ENCODE assay signal across 8 cellular contexts in the genomic region with DNA sequence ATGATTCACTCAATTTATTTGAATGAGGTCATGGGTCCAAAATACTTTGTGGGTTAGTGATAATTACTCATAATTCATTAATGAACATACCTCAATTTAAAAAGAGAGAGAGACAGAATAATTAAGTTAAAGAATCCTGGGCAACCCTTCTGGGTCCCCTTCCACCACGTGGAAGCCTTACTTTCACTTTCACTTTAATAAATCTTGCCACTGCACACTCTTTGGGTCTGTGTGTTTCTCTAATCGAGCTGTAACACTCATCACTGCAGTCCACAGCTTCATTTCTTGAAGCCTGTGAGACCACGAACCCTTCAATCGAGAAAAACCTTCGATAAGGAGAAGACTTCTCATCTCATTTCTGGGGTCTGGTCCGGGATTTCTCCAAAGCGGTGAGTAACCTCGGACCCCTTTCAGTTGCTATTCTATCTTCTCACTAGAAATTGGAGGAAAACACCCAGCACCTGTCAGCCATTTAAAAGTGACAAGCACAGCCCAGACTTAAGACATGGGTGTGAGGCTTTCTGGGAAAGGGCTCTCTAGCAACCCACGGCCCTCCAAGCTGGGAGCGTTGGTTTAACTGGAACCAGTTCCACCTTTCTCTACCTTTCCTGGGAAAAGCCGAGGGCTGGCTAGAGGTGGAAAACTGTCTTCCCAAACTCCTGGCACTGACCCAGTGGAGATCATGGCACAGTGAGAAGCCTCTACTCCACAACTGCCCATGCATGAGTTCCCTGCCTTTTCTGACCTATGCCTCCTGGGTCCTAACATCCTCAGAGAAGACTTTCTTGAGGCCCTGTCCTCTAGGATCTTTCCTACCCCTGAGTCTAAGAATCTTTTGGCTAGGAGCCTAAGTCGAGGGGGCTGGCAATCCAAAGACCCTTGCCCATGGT.
DNase-seq lines count a peak whose midpoint lies in the region; ATAC-seq and TF ChIP-seq lines count a peak whose summit lies in the region.

No MANE protein-coding gene starts in this region.

- H3K27ac Mint-ChIP-seq in osteocyte (ENCODE audit: unreplicated experiment), result peak overlapping the region; percentile 54

- intact Hi-C loops in dorsolateral prefrontal cortex (cut with DNase I), result no loop called here

- TF ChIP-seq CTCF in GM06990 (IDR thresholded peaks at IDR 0.05; ENCODE audit: insufficient read depth, low read length, poor library complexity, severe bottlenecking), result no peak
- no peak for TF ChIP-seq CTCF in NB4 (IDR thresholded peaks at IDR 0.05; ENCODE audit: low read depth, low read length)
- TF ChIP-seq CTCF in dorsolateral prefrontal cortex (IDR thresholded peaks at IDR 0.05 in 54 of 56, conservative IDR thresholded peaks at IDR 0.05 in 2 of 56; ENCODE audit: low read depth in 1 of 56, partially characterized antibody in 56 of 56), result no peak
- TF ChIP-seq CTCF in osteocyte (IDR thresholded peaks at IDR 0.05), result no peak

- no peaks in the 10 kb centered on the region for H3K27me3 Mint-ChIP-seq in osteocyte (ENCODE audit: unreplicated experiment)

- peaks cover 9% of the 10 kb centered on the region for H3K9me3 Mint-ChIP-seq in osteocyte (ENCODE audit: unreplicated experiment)

- DNase-seq in GM06990 (ENCODE audit: extremely low read depth, insufficient read length) (no peak), NB4 (ENCODE audit: low read depth) (peak; percentile 9), dorsolateral prefrontal cortex (no peak), osteocyte (ENCODE audit: extremely low spot score, unreplicated experiment) (peak; percentile 30), NCI-H1694 treated with DMSO at 0.1 percent for 48 hours (lab: John Stamatoyannopoulos, UW) (no peak)

- H3K4me3 Mint-ChIP-seq in osteocyte (ENCODE audit: unreplicated experiment), result no peak overlapping the region

- no peak overlapping the region for H3K27ac ChIP-seq in dorsolateral prefrontal cortex

- no peaks in the 10 kb centered on the region for H3K36me3 ChIP-seq in GM06990 (ENCODE audit: control insufficient read depth, insufficient read depth, low read length)

- ATAC-seq in GM21528 (IDR thresholded peaks at IDR 0.05; ENCODE audit: low FRiP score, unreplicated experiment) (no peak), GM21526 (IDR thresholded peaks at IDR 0.05; ENCODE audit: low FRiP score, unreplicated experiment) (no peak), GM19351 (IDR thresholded peaks at IDR 0.05; ENCODE audit: unreplicated experiment) (no peak)

- H3K4me3 ChIP-seq in GM06990 (replicated peaks; ENCODE audit: low read depth, low read length) (peak overlapping the region; percentile 20; the same call in 1 of the 2 replicates), NB4 (ENCODE audit: low read depth, low read length) (no peak overlapping the region), dorsolateral prefrontal cortex (peak overlapping the region in 33 of 59 donors; percentile 0 to 46 (median 25))

- no peaks in the 10 kb centered on the region for H3K36me3 Mint-ChIP-seq in osteocyte (ENCODE audit: unreplicated experiment)

- peaks cover 10% of the 10 kb centered on the region for H3K4me1 Mint-ChIP-seq in osteocyte (ENCODE audit: unreplicated experiment)

- TF ChIP-seq POLR2A in NB4 (IDR thresholded peaks at IDR 0.05; ENCODE audit: extremely low read depth, insufficient read length), result no peak

- H3K27me3 ChIP-seq in GM06990 (replicated peaks; ENCODE audit: control insufficient read depth, insufficient read depth, low read length), result no peaks in the 10 kb centered on the region
- no peaks in the 10 kb centered on the region for H3K27me3 ChIP-seq in dorsolateral prefrontal cortex

Comparison
In these comparisons a context has a peak if more than half of its experiments do, and no peak if none do; other contexts are left out.
1. DNase-seq: peak in NB4 (single experiment) and osteocyte (single experiment); none in GM06990 (single experiment), dorsolateral prefrontal cortex (0 of 10) and NCI-H1694 treated with DMSO at 0.1 percent for 48 hours (single experiment).